Comparison of ENCODE assay signal across 1 cellular context in the genomic region with DNA sequence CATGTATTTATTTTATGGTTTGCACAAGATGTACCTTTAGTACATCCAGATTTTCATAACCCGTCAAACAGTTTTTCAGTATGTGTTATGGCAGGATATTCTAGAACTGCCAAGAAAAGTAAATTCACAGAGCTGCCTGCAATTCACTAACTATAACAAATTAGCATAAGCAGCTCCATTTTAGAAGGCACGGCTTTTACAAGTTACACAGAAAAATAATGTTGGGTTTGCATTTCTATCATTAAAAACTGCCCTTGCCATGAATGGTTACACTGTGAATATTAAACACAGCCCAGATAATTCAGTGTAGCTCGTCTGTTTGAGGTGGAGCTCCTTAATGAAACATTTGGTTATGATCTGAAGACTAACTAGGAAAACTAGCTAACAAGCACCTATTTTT.
TF ChIP-seq lines count a peak whose summit lies in the region.

No MANE protein-coding gene starts in this region.

TF ChIP-seq in K562, 482 proteins besides CTCF, POLR2A, EP300 and RAD21 (continued from another document):
- TF ChIP-seq, protein P1, sequence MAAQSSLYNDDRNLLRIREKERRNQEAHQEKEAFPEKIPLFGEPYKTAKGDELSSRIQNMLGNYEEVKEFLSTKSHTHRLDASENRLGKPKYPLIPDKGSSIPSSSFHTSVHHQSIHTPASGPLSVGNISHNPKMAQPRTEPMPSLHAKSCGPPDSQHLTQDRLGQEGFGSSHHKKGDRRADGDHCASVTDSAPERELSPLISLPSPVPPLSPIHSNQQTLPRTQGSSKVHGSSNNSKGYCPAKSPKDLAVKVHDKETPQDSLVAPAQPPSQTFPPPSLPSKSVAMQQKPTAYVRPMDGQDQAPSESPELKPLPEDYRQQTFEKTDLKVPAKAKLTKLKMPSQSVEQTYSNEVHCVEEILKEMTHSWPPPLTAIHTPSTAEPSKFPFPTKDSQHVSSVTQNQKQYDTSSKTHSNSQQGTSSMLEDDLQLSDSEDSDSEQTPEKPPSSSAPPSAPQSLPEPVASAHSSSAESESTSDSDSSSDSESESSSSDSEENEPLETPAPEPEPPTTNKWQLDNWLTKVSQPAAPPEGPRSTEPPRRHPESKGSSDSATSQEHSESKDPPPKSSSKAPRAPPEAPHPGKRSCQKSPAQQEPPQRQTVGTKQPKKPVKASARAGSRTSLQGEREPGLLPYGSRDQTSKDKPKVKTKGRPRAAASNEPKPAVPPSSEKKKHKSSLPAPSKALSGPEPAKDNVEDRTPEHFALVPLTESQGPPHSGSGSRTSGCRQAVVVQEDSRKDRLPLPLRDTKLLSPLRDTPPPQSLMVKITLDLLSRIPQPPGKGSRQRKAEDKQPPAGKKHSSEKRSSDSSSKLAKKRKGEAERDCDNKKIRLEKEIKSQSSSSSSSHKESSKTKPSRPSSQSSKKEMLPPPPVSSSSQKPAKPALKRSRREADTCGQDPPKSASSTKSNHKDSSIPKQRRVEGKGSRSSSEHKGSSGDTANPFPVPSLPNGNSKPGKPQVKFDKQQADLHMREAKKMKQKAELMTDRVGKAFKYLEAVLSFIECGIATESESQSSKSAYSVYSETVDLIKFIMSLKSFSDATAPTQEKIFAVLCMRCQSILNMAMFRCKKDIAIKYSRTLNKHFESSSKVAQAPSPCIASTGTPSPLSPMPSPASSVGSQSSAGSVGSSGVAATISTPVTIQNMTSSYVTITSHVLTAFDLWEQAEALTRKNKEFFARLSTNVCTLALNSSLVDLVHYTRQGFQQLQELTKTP (IDR thresholded peaks at IDR 0.05; ENCODE audit: low read depth in 1 of 2, partially characterized antibody in 2 of 2) = no peak
- TF ChIP-seq TEAD1 (CRISPR knock-in tag; IDR thresholded peaks at IDR 0.05) = 0 out of 4 replicates have a peak, but pooled peaks of 1 of the 2 experiments have one; percentile 46
- TF ChIP-seq ZBTB7A (IDR thresholded peaks at IDR 0.05; ENCODE audit: borderline replicate concordance, control insufficient read depth, low read depth, low read length) = no peak
- TF ChIP-seq, protein P2, sequence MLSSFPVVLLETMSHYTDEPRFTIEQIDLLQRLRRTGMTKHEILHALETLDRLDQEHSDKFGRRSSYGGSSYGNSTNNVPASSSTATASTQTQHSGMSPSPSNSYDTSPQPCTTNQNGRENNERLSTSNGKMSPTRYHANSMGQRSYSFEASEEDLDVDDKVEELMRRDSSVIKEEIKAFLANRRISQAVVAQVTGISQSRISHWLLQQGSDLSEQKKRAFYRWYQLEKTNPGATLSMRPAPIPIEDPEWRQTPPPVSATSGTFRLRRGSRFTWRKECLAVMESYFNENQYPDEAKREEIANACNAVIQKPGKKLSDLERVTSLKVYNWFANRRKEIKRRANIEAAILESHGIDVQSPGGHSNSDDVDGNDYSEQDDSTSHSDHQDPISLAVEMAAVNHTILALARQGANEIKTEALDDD (IDR thresholded peaks at IDR 0.05) = 0 out of 2 replicates have a peak, but pooled peaks have one; percentile 30
- TF ChIP-seq ZFP36 (IDR thresholded peaks at IDR 0.05; ENCODE audit: low read depth, low read length, partially characterized antibody) = no peak
- no peak for TF ChIP-seq SMAD3 (CRISPR knock-in tag; conservative IDR thresholded peaks at IDR 0.05)
- peak; percentile 77 for TF ChIP-seq PTRF (tag; IDR thresholded peaks at IDR 0.05)
- no peak for TF ChIP-seq ZNF57 (CRISPR knock-in tag; IDR thresholded peaks at IDR 0.05)
- TF ChIP-seq ZNF239 (CRISPR knock-in tag; IDR thresholded peaks at IDR 0.05) = peak; percentile 39; the same call in 1 of the 2 replicates
- no peak for TF ChIP-seq SREBF2 (CRISPR knock-in tag; IDR thresholded peaks at IDR 0.05)
- TF ChIP-seq RFX5 (IDR thresholded peaks at IDR 0.05; ENCODE audit: low read depth, low read length) = no peak
- 0 out of 2 replicates have a peak, but pooled peaks have one; percentile 29 for TF ChIP-seq ZNF354B (CRISPR knock-in tag; IDR thresholded peaks at IDR 0.05)
- TF ChIP-seq, protein P3, sequence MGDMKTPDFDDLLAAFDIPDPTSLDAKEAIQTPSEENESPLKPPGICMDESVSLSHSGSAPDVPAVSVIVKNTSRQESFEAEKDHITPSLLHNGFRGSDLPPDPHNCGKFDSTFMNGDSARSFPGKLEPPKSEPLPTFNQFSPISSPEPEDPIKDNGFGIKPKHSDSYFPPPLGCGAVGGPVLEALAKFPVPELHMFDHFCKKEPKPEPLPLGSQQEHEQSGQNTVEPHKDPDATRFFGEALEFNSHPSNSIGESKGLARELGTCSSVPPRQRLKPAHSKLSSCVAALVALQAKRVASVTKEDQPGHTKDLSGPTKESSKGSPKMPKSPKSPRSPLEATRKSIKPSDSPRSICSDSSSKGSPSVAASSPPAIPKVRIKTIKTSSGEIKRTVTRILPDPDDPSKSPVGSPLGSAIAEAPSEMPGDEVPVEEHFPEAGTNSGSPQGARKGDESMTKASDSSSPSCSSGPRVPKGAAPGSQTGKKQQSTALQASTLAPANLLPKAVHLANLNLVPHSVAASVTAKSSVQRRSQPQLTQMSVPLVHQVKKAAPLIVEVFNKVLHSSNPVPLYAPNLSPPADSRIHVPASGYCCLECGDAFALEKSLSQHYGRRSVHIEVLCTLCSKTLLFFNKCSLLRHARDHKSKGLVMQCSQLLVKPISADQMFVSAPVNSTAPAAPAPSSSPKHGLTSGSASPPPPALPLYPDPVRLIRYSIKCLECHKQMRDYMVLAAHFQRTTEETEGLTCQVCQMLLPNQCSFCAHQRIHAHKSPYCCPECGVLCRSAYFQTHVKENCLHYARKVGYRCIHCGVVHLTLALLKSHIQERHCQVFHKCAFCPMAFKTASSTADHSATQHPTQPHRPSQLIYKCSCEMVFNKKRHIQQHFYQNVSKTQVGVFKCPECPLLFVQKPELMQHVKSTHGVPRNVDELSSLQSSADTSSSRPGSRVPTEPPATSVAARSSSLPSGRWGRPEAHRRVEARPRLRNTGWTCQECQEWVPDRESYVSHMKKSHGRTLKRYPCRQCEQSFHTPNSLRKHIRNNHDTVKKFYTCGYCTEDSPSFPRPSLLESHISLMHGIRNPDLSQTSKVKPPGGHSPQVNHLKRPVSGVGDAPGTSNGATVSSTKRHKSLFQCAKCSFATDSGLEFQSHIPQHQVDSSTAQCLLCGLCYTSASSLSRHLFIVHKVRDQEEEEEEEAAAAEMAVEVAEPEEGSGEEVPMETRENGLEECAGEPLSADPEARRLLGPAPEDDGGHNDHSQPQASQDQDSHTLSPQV (IDR thresholded peaks at IDR 0.05) = peak; percentile 82
- 0 out of 2 replicates have a peak, but pooled peaks have one; percentile 42 for TF ChIP-seq ZNF175 (CRISPR knock-in tag; IDR thresholded peaks at IDR 0.05; ENCODE audit: low read depth)
- TF ChIP-seq KLF6 (CRISPR knock-in tag; IDR thresholded peaks at IDR 0.05; ENCODE audit: borderline replicate concordance) = peak; percentile 56; the same call in 1 of the 2 replicates
- TF ChIP-seq, protein P4, sequence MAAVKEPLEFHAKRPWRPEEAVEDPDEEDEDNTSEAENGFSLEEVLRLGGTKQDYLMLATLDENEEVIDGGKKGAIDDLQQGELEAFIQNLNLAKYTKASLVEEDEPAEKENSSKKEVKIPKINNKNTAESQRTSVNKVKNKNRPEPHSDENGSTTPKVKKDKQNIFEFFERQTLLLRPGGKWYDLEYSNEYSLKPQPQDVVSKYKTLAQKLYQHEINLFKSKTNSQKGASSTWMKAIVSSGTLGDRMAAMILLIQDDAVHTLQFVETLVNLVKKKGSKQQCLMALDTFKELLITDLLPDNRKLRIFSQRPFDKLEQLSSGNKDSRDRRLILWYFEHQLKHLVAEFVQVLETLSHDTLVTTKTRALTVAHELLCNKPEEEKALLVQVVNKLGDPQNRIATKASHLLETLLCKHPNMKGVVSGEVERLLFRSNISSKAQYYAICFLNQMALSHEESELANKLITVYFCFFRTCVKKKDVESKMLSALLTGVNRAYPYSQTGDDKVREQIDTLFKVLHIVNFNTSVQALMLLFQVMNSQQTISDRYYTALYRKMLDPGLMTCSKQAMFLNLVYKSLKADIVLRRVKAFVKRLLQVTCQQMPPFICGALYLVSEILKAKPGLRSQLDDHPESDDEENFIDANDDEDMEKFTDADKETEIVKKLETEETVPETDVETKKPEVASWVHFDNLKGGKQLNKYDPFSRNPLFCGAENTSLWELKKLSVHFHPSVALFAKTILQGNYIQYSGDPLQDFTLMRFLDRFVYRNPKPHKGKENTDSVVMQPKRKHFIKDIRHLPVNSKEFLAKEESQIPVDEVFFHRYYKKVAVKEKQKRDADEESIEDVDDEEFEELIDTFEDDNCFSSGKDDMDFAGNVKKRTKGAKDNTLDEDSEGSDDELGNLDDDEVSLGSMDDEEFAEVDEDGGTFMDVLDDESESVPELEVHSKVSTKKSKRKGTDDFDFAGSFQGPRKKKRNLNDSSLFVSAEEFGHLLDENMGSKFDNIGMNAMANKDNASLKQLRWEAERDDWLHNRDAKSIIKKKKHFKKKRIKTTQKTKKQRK (IDR thresholded peaks at IDR 0.05; ENCODE audit: borderline replicate concordance, low read depth, low read length) = no peak
